Comparison of ENCODE assay signal across 10 cellular contexts in genomic region chr5:79759436-79759835, GRCh38.
A peak's percentile ranks its signal among the peaks of the same experiment; 100 is the strongest.
DNase-seq lines count a peak whose midpoint lies in the region; ATAC-seq and TF ChIP-seq lines count a peak whose summit lies in the region.
"Had no signal": no experiment of that assay in that cellular context is flagged by ENCODE, and none has a peak within 500 bp of the region (broad histone marks: within the 10 kb centered on the region; RNA-seq: fewer than 3 reads in every experiment).

No MANE protein-coding gene starts in this region.

- no peak overlapping the region for H3K4me3 Mint-ChIP-seq in activated CD4-positive, alpha-beta memory T cell treated with anti-CD3 and anti-CD28 coated beads, Interleukin-2, amount 10 ng/mL, durations not matched to agents 7 days and 5 days
- H3K4me3 Mint-ChIP-seq: WTC11 had no signal

- H3K9me3 ChIP-seq in RWPE2 (ENCODE audit: severe bottlenecking), result no peaks in the 10 kb centered on the region

- no peak for TF ChIP-seq CTCF in RWPE2 (IDR thresholded peaks at IDR 0.05; ENCODE audit: poor library complexity, severe bottlenecking)
- TF ChIP-seq CTCF in fibroblast of mammary gland (conservative IDR thresholded peaks at IDR 0.05; ENCODE audit: control insufficient read depth, insufficient read depth, low read depth, low read length), result no peak

- CTCF ChIA-PET in activated CD4-positive, alpha-beta memory T cell treated with anti-CD3 and anti-CD28 coated beads, Interleukin-2, amount 10 ng/mL, durations not matched to agents 7 days and 5 days (lab: Charles Lee), result no interaction called here

- no peak overlapping the region for H3K4me3 ChIP-seq in RWPE2 (ENCODE audit: severe bottlenecking)
- no peak overlapping the region for H3K4me3 ChIP-seq in fibroblast of mammary gland (ENCODE audit: control insufficient read depth, low read depth, low read length)

- DNase-seq in GM03348 (ENCODE audit: low spot score), result peak; percentile 83
- DNase-seq in RWPE2 (ENCODE audit: low spot score), result no peak
- DNase-seq in fibroblast of mammary gland (ENCODE audit: low read depth), result peak; percentile 87
- peak; percentile 69 for DNase-seq in renal cortical epithelial cell (ENCODE audit: low read depth)
- DNase-seq in activated CD4-positive, alpha-beta memory T cell treated with anti-CD3 and anti-CD28 coated beads, Interleukin-2, amount 10 ng/mL, durations not matched to agents 7 days and 5 days, result no peak
- DNase-seq in NCI-H82 (lab: John Stamatoyannopoulos, UW), result no peak
- no peak for DNase-seq in activated effector memory CD4-positive, alpha-beta T cell treated with anti-CD3 and anti-CD28 coated beads, Interleukin-2, amount 50 U/mL, for 16 hours
- DNase-seq: COR-L47 had no signal

- no peaks in the 10 kb centered on the region for H3K4me1 ChIP-seq in RWPE2 (ENCODE audit: insufficient read depth, poor library complexity, severe bottlenecking)

- ATAC-seq in RWPE2 (ENCODE audit: low read depth), result peak; percentile 54; the same call in 2 of the 3 replicates
- ATAC-seq: sciatic nerve, WTC11 had no signal

- POLR2A ChIA-PET in activated CD4-positive, alpha-beta memory T cell treated with anti-CD3 and anti-CD28 coated beads, Interleukin-2, amount 10 ng/mL, durations not matched to agents 7 days and 5 days (lab: Charles Lee), result no interaction called here

- H3K4me1 Mint-ChIP-seq in activated CD4-positive, alpha-beta memory T cell treated with anti-CD3 and anti-CD28 coated beads, Interleukin-2, amount 10 ng/mL, durations not matched to agents 7 days and 5 days, result peaks cover 4% of the 10 kb centered on the region
- H3K4me1 Mint-ChIP-seq: WTC11 had no signal

- H3K27ac Mint-ChIP-seq in activated CD4-positive, alpha-beta memory T cell treated with anti-CD3 and anti-CD28 coated beads, Interleukin-2, amount 10 ng/mL, durations not matched to agents 7 days and 5 days, result no peak overlapping the region
- H3K27ac Mint-ChIP-seq: WTC11 had no signal

- no peaks in the 10 kb centered on the region for H3K36me3 ChIP-seq in RWPE2 (ENCODE audit: low read depth)

- H3K9me3 Mint-ChIP-seq in activated CD4-positive, alpha-beta memory T cell treated with anti-CD3 and anti-CD28 coated beads, Interleukin-2, amount 10 ng/mL, durations not matched to agents 7 days and 5 days, result no peaks in the 10 kb centered on the region
- H3K9me3 Mint-ChIP-seq: WTC11 had no signal

- H3K27me3 Mint-ChIP-seq in activated CD4-positive, alpha-beta memory T cell treated with anti-CD3 and anti-CD28 coated beads, Interleukin-2, amount 10 ng/mL, durations not matched to agents 7 days and 5 days, result peaks cover 6% of the 10 kb centered on the region

- H3K36me3 Mint-ChIP-seq in activated CD4-positive, alpha-beta memory T cell treated with anti-CD3 and anti-CD28 coated beads, Interleukin-2, amount 10 ng/mL, durations not matched to agents 7 days and 5 days (ENCODE audit: low read depth), result no peaks in the 10 kb centered on the region
- H3K36me3 Mint-ChIP-seq: WTC11 had no signal

- no peaks in the 10 kb centered on the region for H3K27me3 ChIP-seq in RWPE2 (ENCODE audit: insufficient read depth, poor library complexity, severe bottlenecking)

- H3K27ac ChIP-seq in RWPE2 (ENCODE audit: poor library complexity, severe bottlenecking), result no peak overlapping the region

Comparison
In these comparisons a context has a peak if more than half of its experiments do, and no peak if none do; other contexts are left out.
1. DNase-seq: peak in GM03348 (single experiment), fibroblast of mammary gland (single experiment) and renal cortical epithelial cell (single experiment); none in RWPE2 (single experiment), activated CD4-positive, alpha-beta memory T cell treated with anti-CD3 and anti-CD28 coated beads, Interleukin-2, amount 10 ng/mL, durations not matched to agents 7 days and 5 days (single experiment), NCI-H82 (single experiment) and activated effector memory CD4-positive, alpha-beta T cell treated with anti-CD3 and anti-CD28 coated beads, Interleukin-2, amount 50 U/mL, for 16 hours (single experiment).